1 cellular context compared by ENCODE assay signal in genomic region chr17:51147641-51148040, GRCh38.
TF ChIP-seq lines count a peak whose summit lies in the region.

No MANE protein-coding gene starts in this region.

TF ChIP-seq in endothelial cell of umbilical vein, 7 proteins besides CTCF, POLR2A, EP300 and RAD21:
- TF ChIP-seq MYC (IDR thresholded peaks at IDR 0.05; ENCODE audit: low read depth, low read length) (no peak), MAX (IDR thresholded peaks at IDR 0.05; ENCODE audit: insufficient read depth, insufficient read length) (no peak), JUN (IDR thresholded peaks at IDR 0.05; ENCODE audit: borderline replicate concordance, insufficient read depth, insufficient read length, low read depth) (no peak), FOS (IDR thresholded peaks at IDR 0.05; ENCODE audit: borderline replicate concordance, insufficient read depth, low read length) (no peak), GATA2 (IDR thresholded peaks at IDR 0.05; ENCODE audit: insufficient read depth, insufficient read length, low read depth, low read length) (no peak), EZH2 (IDR thresholded peaks at IDR 0.05; ENCODE audit: borderline replicate concordance, low read depth, low read length, severe bottlenecking) (no peak), POLR2AphosphoS5 (IDR thresholded peaks at IDR 0.05; ENCODE audit: insufficient read depth, low read depth, low read length) (no peak)
